ENCODE assay signal across 8 cellular contexts in genomic region chr5:147464211-147464610, GRCh38. TPM values are rescaled to one million over a fixed set of nuclear protein-coding genes. Genes with fewer than 3 reads are reported as not detected.
DNase-seq lines count a peak whose midpoint lies in the region; ATAC-seq and TF ChIP-seq lines count a peak whose summit lies in the region.

No MANE protein-coding gene starts in this region.

- no peaks in the 10 kb centered on the region for H3K9me3 ChIP-seq in mammary epithelial cell (replicated peaks; ENCODE audit: insufficient read depth, low read length)

- no peak overlapping the region for H3K9ac ChIP-seq in mammary epithelial cell (ENCODE audit: insufficient read depth, low read length)

- no peaks in the 10 kb centered on the region for H4K20me1 ChIP-seq in mammary epithelial cell (ENCODE audit: insufficient read depth, low read length)

- TF ChIP-seq CTCF in LNCAP (IDR thresholded peaks at IDR 0.05) (peak; percentile 41; the same call in 1 of the 2 replicates), mammary epithelial cell (conservative IDR thresholded peaks at IDR 0.05 in 1 of 2, IDR thresholded peaks at IDR 0.05 in 1 of 2; ENCODE audit: extremely low read depth in 1 of 2, insufficient read depth in 1 of 2, low read depth in 1 of 2, low read length in 2 of 2) (peak; percentile 37 to 67)

- H3K36me3 ChIP-seq in mammary epithelial cell (ENCODE audit: insufficient read depth, low read length): no peaks in the 10 kb centered on the region

- WGBS in mammary epithelial cell (ENCODE audit: low coverage, missing lambda C conversion rate): 82% methylated on average over 5 of the region's 5 CpGs

- BruUV-seq in mammary epithelial cell (replicated peaks; lab: Mats Ljungman, UMichigan): no TSS peak

- intact Hi-C loops in mammary epithelial cell (cut with micrococcal nuclease): loop anchor here (1.0 kb wide), 2 partner anchors 95 to 114 kb away; no protein-coding TSS in a partner anchor

- H3K4me2 ChIP-seq in mammary epithelial cell (ENCODE audit: insufficient read depth, low read depth, low read length): no peak overlapping the region

- no peak overlapping the region for H2AFZ ChIP-seq in mammary epithelial cell (ENCODE audit: low read depth, low read length)

- in situ Hi-C loops in mammary epithelial cell (cut with MboI; ENCODE audit: low sequenced_read_pairs in 2 of 2): no loop called here

- dilution Hi-C loops in mammary epithelial cell (cut with HindIII; ENCODE audit: low sequenced_read_pairs): no loop called here

- DNase-seq in EL: peak; percentile 32
- peak; percentile 25 for DNase-seq in mammary epithelial cell
- peak; percentile 56 for DNase-seq in myocyte (ENCODE audit: low read depth)
- DNase-seq in pons (ENCODE audit: low spot score): no peak
- no peak for DNase-seq in NCI-H1092 (lab: John Stamatoyannopoulos, UW)
- no peak for DNase-seq in stimulated activated CD4-positive, alpha-beta T cell treated with anti-CD3 and anti-CD28 coated beads, Interleukin-12 subunit alpha, Interleukin-12 subunit beta, amount 100 ng/mL, for 4 hours

- H3K27ac ChIP-seq in mammary epithelial cell (ENCODE audit: insufficient read depth, low read depth, low read length): no peak overlapping the region

- H3K4me1 ChIP-seq in mammary epithelial cell (ENCODE audit: insufficient read depth, low read length): no peaks in the 10 kb centered on the region

- CTCF ChIA-PET in mammary epithelial cell (lab: Charles Lee; ENCODE audit: low non-redundant PET): interaction anchor here (0.7 kb wide), 1 partner anchor 96 kb away, joined by 4 read pairs; no protein-coding TSS in a partner anchor

- ATAC-seq in GM19035 (IDR thresholded peaks at IDR 0.05; ENCODE audit: unreplicated experiment): no peak

- no peaks in the 10 kb centered on the region for H3K79me2 ChIP-seq in mammary epithelial cell (ENCODE audit: insufficient read depth, low read length)

- no peak overlapping the region for H3K4me3 ChIP-seq in mammary epithelial cell (replicated peaks in 1 of 3; ENCODE audit: insufficient read depth in 1 of 3, low read depth in 2 of 3, low read length in 3 of 3)

- H3K27me3 ChIP-seq in mammary epithelial cell (ENCODE audit: insufficient read depth, low read length): no peaks in the 10 kb centered on the region

RNA-seq across cellular contexts. Expression of gene DPYSL3, which starts 45.7 kb away (rescaled TPM):
- 1 to 10 TPM; 2.8 to 8.8 TPM for total RNA-seq in mammary epithelial cell
- 13.9 TPM for polyA plus RNA-seq in mammary epithelial cell
- 38.0 TPM for polyA minus RNA-seq in mammary epithelial cell
- total RNA-seq in myocyte: 16.4 and 21.0 TPM in 2 replicates
- polyA plus RNA-seq in myocyte (2012): 48.8 TPM

Comparison
In these comparisons a context has a peak if more than half of its experiments do, and no peak if none do; other contexts are left out.
1. DNase-seq: peak in EL (single experiment), mammary epithelial cell (single experiment) and myocyte (single experiment); none in pons (single experiment), NCI-H1092 (single experiment) and stimulated activated CD4-positive, alpha-beta T cell treated with anti-CD3 and anti-CD28 coated beads, Interleukin-12 subunit alpha, Interleukin-12 subunit beta, amount 100 ng/mL, for 4 hours (single experiment).